Comparison of ENCODE assay signal across 27 cellular contexts in genomic region chr7:85488406-85488805, GRCh38.
"Had no signal": no experiment of that assay in that cellular context is flagged by ENCODE, and none has a peak within 500 bp of the region (broad histone marks: within the 10 kb centered on the region; RNA-seq: fewer than 3 reads in every experiment).

No MANE protein-coding gene starts in this region.

- H3K36me3 ChIP-seq: neural progenitor cell, ovary, right lobe of liver, sigmoid colon, spleen, suprapubic skin, tibial artery, transverse colon, upper lobe of right lung, uterus had no signal

- H3K4me3 ChIP-seq: neural progenitor cell, ovary, psoas muscle, right lobe of liver, sigmoid colon, spleen, suprapubic skin, testis, tibial artery, transverse colon, upper lobe of right lung, uterus had no signal

- H3K27me3 ChIP-seq: neural progenitor cell, ovary, right lobe of liver, sigmoid colon, spleen, suprapubic skin, testis, tibial artery, transverse colon, upper lobe of right lung, uterus had no signal

- H3K4me1 ChIP-seq: neural progenitor cell, parathyroid adenoma, psoas muscle, right lobe of liver, sigmoid colon, spleen, suprapubic skin, testis, tibial artery, transverse colon, upper lobe of right lung, uterus had no signal

- H3K9ac ChIP-seq: neural progenitor cell, parathyroid adenoma had no signal

- H3K27ac ChIP-seq: neural progenitor cell, ovary, parathyroid adenoma, psoas muscle, right lobe of liver, sigmoid colon, spleen, suprapubic skin, testis, tibial artery, transverse colon, upper lobe of right lung, uterus had no signal

- H3K79me2 ChIP-seq: parathyroid adenoma had no signal

- H2AFZ ChIP-seq: neural progenitor cell, parathyroid adenoma had no signal

- DNase-seq: natural killer cell; occipital lobe; ovary; posterior cingulate gyrus; psoas muscle; right cardiac atrium; right lobe of liver; sigmoid colon; small intestine; spleen; stimulated activated CD4-positive, alpha-beta T cell treated with anti-CD3 and anti-CD28 coated beads, Interleukin-12 subunit alpha, Interleukin-12 subunit beta, amount 100 ng/mL, for 4 hours; stimulated activated CD4-positive, alpha-beta T cell treated with anti-CD3 and anti-CD28 coated beads, Interleukin-1b, Interleukin-23, amount 100 ng/mL, for 48 hours; stimulated activated CD4-positive, alpha-beta T cell treated with anti-CD3 and anti-CD28 coated beads, Interleukin-4, amount 100 ng/mL, for 1 hour; stimulated activated CD4-positive, alpha-beta T cell treated with anti-CD3 and anti-CD28 coated beads, Interleukin-4, amount 100 ng/mL, for 4 hours; stimulated activated CD8-positive, alpha-beta memory T cell treated with anti-CD3 and anti-CD28 coated beads, Interleukin-4, amount 100 ng/mL, for 48 hours; stimulated activated naive CD4-positive, alpha-beta T cell; stimulated activated naive CD8-positive, alpha-beta T cell treated with anti-CD3 and anti-CD28 coated beads, Interleukin-15, amount 100 ng/mL, for 72 hours; stimulated activated naive CD8-positive, alpha-beta T cell treated with anti-CD3 and anti-CD28 coated beads, Interleukin-15, Interleukin-2, amounts not matched to agents 100 U/mL and 50 U/mL, for 24 hours; substantia nigra; testis; tibial artery; transverse colon; upper lobe of right lung; uterus had no signal

- H3K9me3 ChIP-seq: ovary, psoas muscle, right lobe of liver, spleen, suprapubic skin, testis, tibial artery, transverse colon, upper lobe of right lung, uterus had no signal

- H3K4me2 ChIP-seq: neural progenitor cell had no signal
